ENCODE assay signal across 27 cellular contexts in the genomic region with DNA sequence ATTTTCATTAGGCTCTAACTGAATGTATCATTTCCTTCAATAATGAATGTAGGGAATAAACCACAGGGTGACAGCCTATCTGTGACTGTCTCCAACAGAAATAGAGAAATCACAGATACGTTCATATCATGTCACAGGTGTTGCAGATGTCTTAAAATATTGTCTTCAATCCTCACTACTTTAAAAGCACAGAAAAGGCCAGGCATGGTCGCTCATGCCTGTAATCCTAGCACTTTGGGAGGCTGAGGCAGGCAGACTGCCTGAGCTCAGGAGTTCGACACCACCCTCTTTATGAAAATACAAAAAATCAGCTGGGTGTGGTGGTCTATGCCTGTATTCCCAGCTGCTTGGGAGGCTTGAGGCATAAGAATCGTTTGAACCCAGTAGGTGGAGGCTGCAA. TPM values are rescaled to one million over a fixed set of nuclear protein-coding genes. Genes with fewer than 3 reads are reported as not detected.
"Had no signal": no experiment of that assay in that cellular context is flagged by ENCODE, and none has a peak within 500 bp of the region (broad histone marks: within the 10 kb centered on the region; RNA-seq: fewer than 3 reads in every experiment).

No MANE protein-coding gene starts in this region.

- H3K9me3 ChIP-seq: adrenal gland had no signal

- H3K27me3 Mint-ChIP-seq: activated CD4-positive, alpha-beta memory T cell treated with anti-CD3 and anti-CD28 coated beads, Interleukin-2, amount 10 ng/mL, durations not matched to agents 7 days and 5 days; activated CD4-positive, alpha-beta T cell treated with anti-CD3 and anti-CD28 coated beads for 36 hours; activated naive CD8-positive, alpha-beta T cell treated with anti-CD3 and anti-CD28 coated beads, Interleukin-2, amount 10 ng/mL, durations not matched to agents 7 days and 5 days; T-cell had no signal

- H3K4me3 ChIP-seq: adrenal gland, SK-N-MC had no signal

- H3K27me3 ChIP-seq: adrenal gland had no signal

- ATAC-seq: Panc1, Right ventricle myocardium inferior, T-cell had no signal

- H3K4me3 Mint-ChIP-seq: activated CD4-positive, alpha-beta memory T cell treated with anti-CD3 and anti-CD28 coated beads, Interleukin-2, amount 10 ng/mL, durations not matched to agents 7 days and 5 days; activated CD4-positive, alpha-beta T cell treated with anti-CD3 and anti-CD28 coated beads for 36 hours; activated naive CD8-positive, alpha-beta T cell treated with anti-CD3 and anti-CD28 coated beads, Interleukin-2, amount 10 ng/mL, durations not matched to agents 7 days and 5 days; T-cell had no signal

- DNase-seq: activated CD4-positive, alpha-beta T cell treated with anti-CD3 and anti-CD28 coated beads for 36 hours; activated CD4-positive, alpha-beta T cell treated with anti-CD3 and anti-CD28 coated beads, Interleukin-2, amount 50 U/mL, for 1 hour; activated CD8-positive, alpha-beta memory T cell treated with anti-CD3 and anti-CD28 coated beads, Interleukin-2, amount 50 U/mL, for 4 hours; activated naive CD4-positive, alpha-beta T cell treated with anti-CD3 and anti-CD28 coated beads, Interleukin-2, amount 50 U/mL, for 16 hours; activated naive CD8-positive, alpha-beta T cell treated with anti-CD3 and anti-CD28 coated beads, Interleukin-2, amount 10 ng/mL, durations not matched to agents 7 days and 5 days; activated T-cell treated with anti-CD3 and anti-CD28 coated beads, Interleukin-2, amount 50 U/mL, for 1 hour; adrenal gland; anterior cingulate cortex; central memory CD4-positive, alpha-beta T cell; NCI-H1048; NCI-H2029; NCI-H2107; NCI-H2171 treated with DMSO at 0.1 percent for 48 hours; NCI-H226; NCI-H526 treated with DMSO at 0.1 percent for 48 hours; NCI-H82; RPMI8226; T-cell; T-helper 2 cell; T1000; WERI-Rb-1 had no signal

- H3K36me3 ChIP-seq: WERI-Rb-1 had no signal

- H3K9me3 Mint-ChIP-seq: activated CD4-positive, alpha-beta memory T cell treated with anti-CD3 and anti-CD28 coated beads, Interleukin-2, amount 10 ng/mL, durations not matched to agents 7 days and 5 days; activated naive CD8-positive, alpha-beta T cell treated with anti-CD3 and anti-CD28 coated beads, Interleukin-2, amount 10 ng/mL, durations not matched to agents 7 days and 5 days; T-cell had no signal

- H3K27ac ChIP-seq: adrenal gland, SK-N-MC, WERI-Rb-1 had no signal

- H3K27ac Mint-ChIP-seq: activated CD4-positive, alpha-beta T cell treated with anti-CD3 and anti-CD28 coated beads for 36 hours; activated naive CD8-positive, alpha-beta T cell treated with anti-CD3 and anti-CD28 coated beads, Interleukin-2, amount 10 ng/mL, durations not matched to agents 7 days and 5 days; T-cell had no signal

RNA-seq across cellular contexts. Expression of gene CD247, which starts 27.0 kb away (rescaled TPM):
- total RNA-seq: bronchial epithelial cell, chondrocyte had no signal
